ENCODE assay signal across 24 cellular contexts in genomic region chr1:152580433-152580832, GRCh38. TPM values are rescaled to one million over a fixed set of nuclear protein-coding genes. Genes with fewer than 3 reads are reported as not detected.
"Had no signal": no experiment of that assay in that cellular context is flagged by ENCODE, and none has a peak within 500 bp of the region (broad histone marks: within the 10 kb centered on the region; RNA-seq: fewer than 3 reads in every experiment).

Gene LCE3D, minus strand, starts transcription at chr1:152580516. Its CDS starts 580 bp downstream, at chr1:152579936.

- H3K9me3 ChIP-seq: gastroesophageal sphincter, heart right ventricle, neutrophil, right lobe of liver, stomach had no signal

- FAIRE-seq: small intestine had no signal

- H3K36me3 ChIP-seq: brain microvascular endothelial cell, gastroesophageal sphincter, heart right ventricle, neutrophil, right lobe of liver, stomach had no signal

- H3K4me3 ChIP-seq: coronary artery, gastroesophageal sphincter, heart right ventricle, right lobe of liver, stomach had no signal

- H2AFZ ChIP-seq: parathyroid adenoma had no signal

- H3K4me1 ChIP-seq: gastroesophageal sphincter, heart right ventricle, parathyroid adenoma, right lobe of liver, stomach had no signal

- H3K9ac ChIP-seq: parathyroid adenoma had no signal

- DNase-seq: activated CD4-positive, alpha-beta T cell treated with anti-CD3 and anti-CD28 coated beads for 1 hour; activated CD8-positive, alpha-beta memory T cell treated with anti-CD3 and anti-CD28 coated beads for 24 hours; activated CD8-positive, alpha-beta memory T cell treated with anti-CD3 and anti-CD28 coated beads, Interleukin-2, amount 50 U/mL, for 48 hours; activated effector memory CD4-positive, alpha-beta T cell treated with Interleukin-2 at 50 U/mL for 16 hours; activated naive CD4-positive, alpha-beta T cell treated with anti-CD3 and anti-CD28 coated beads, Interleukin-2, amount 10 ng/mL, durations not matched to agents 7 days and 5 days; activated naive CD8-positive, alpha-beta T cell treated with anti-CD3 and anti-CD28 coated beads, Interleukin-2, amount 50 U/mL, for 24 hours; activated T-cell treated with anti-CD3 and anti-CD28 coated beads, Interleukin-2, amount 50 U/mL, for 48 hours; anterior cingulate cortex; brain microvascular endothelial cell; heart right ventricle; left ventricle myocardium superior; natural killer cell; right lobe of liver; small intestine; stimulated activated CD4-positive, alpha-beta T cell treated with anti-CD3 and anti-CD28 coated beads, Interleukin-4, amount 100 ng/mL, for 1 hour; stomach had no signal

- H3K27me3 ChIP-seq: brain microvascular endothelial cell, neutrophil, right lobe of liver had no signal

- H3K79me2 ChIP-seq: parathyroid adenoma had no signal

- H3K27ac ChIP-seq: brain microvascular endothelial cell, coronary artery, gastroesophageal sphincter, heart right ventricle, neutrophil, parathyroid adenoma, right lobe of liver, stomach, VCaP had no signal

- ATAC-seq: activated naive CD8-positive, alpha-beta T cell treated with anti-CD3 and anti-CD28 coated beads, Interleukin-2, amount 50 U/mL, for 24 hours; gastroesophageal sphincter; heart right ventricle; left ventricle myocardium superior; natural killer cell; right lobe of liver had no signal

RNA-seq across cellular contexts. Expression of gene LCE3D, which starts in this region (rescaled TPM):
- total RNA-seq: heart right ventricle, left ventricle myocardium superior, mesenteric fat pad, natural killer cell, right lobe of liver, stomach, temporal lobe, ureter had no signal
- polyA plus RNA-seq: heart right ventricle had no signal
